In the genomic region with DNA sequence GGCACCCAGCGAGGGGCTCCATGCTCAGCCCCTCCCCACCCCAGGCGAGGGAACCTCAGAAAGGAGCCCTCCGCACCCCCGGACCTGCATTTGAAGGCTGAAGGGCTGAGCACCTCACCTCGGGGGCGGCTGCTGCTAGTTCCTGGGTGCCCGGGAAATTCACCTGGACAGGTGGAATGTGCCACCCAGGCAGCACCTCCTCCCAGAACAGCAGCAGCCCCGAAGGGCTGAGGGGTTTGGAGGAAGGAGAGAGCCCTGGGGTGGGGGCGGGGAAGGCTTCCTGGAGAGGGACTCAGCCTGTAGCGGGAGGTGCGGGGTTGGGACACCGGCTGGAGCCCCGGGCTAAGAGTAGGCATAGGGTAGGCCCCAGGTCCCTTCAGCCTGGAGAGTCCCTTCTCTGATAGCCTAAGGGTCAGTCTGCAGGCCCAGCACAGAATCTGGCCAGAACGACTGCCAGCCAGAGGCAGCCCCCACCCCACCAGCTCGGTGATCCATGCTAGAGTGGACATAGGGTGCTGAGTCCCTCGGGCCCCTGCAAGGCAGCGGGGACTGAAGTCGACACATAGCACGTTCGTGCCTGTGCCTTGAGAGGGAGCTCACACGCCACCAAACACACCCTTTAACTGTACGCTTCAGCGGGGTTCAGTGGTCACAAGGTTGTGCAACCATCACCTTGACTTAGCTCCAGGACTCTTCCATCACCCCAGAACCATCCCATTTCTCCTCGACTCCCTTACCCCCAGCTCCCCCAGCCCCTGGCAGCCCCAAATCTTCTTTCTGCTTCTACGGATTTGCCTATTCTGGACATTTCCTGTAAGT, we compare ENCODE assay signal across 26 cellular contexts.
"Had no signal": no experiment of that assay in that cellular context is flagged by ENCODE, and none has a peak within 500 bp of the region (broad histone marks: within the 10 kb centered on the region; RNA-seq: fewer than 3 reads in every experiment).

No MANE protein-coding gene starts in this region.

- H3K9ac ChIP-seq: neural progenitor cell had no signal

- H3K36me3 ChIP-seq: neural progenitor cell, pancreas, spleen, thoracic aorta, transverse colon had no signal

- H3K4me1 ChIP-seq: neural progenitor cell, pancreas, transverse colon had no signal

- H3K79me2 ChIP-seq: hepatocyte had no signal

- DNase-seq: effector CD4-positive, alpha-beta T cell; endodermal cell; erythroblast; foreskin melanocyte; head of caudate nucleus; kidney; left colon; left ventricle myocardium superior; mesenchymal stem cell; midbrain; occipital lobe; stimulated activated CD4-positive, alpha-beta T cell treated with anti-CD3 and anti-CD28 coated beads, Interleukin-2, amount 100 ng/mL, for 24 hours; stimulated activated CD4-positive, alpha-beta T cell treated with anti-CD3 and anti-CD28 coated beads, Interleukin-4, amount 100 ng/mL, for 4 hours; stimulated activated naive B cell treated with anti-CD40 and anti-IgM and Interleukin-4, amounts not matched to agents 10 μg/mL and 1 μg/mL and 100 μg/mL, for 72 hours; stimulated activated naive CD8-positive, alpha-beta T cell treated with anti-CD3 and anti-CD28 coated beads, Interleukin-15, amount 100 ng/mL, for 72 hours; substantia nigra; transverse colon had no signal

- H3K4me2 ChIP-seq: hepatocyte, neural progenitor cell had no signal

- H3K27me3 ChIP-seq: hepatocyte, neural progenitor cell, pancreas had no signal

- FAIRE-seq: endothelial cell of umbilical vein, kidney, pancreas had no signal

- H3K4me3 ChIP-seq: coronary artery, hepatocyte, lung, neural progenitor cell, pancreas, spleen, thoracic aorta, transverse colon had no signal

- ATAC-seq: left colon; left ventricle myocardium superior; natural killer cell treated with Interleukin-12 subunit alpha and Interleukin-12 subunit beta and Interleukin-15 and Interleukin-18, amount 100 ng/mL, for 72 hours; pancreas; stimulated activated naive B cell treated with anti-CD40 and anti-IgM and Interleukin-4, amounts not matched to agents 10 μg/mL and 1 μg/mL and 100 μg/mL, for 72 hours; stimulated activated naive CD8-positive, alpha-beta T cell treated with anti-CD3 and anti-CD28 coated beads, Interleukin-15, amount 100 ng/mL, for 72 hours had no signal

- H2AFZ ChIP-seq: hepatocyte, neural progenitor cell had no signal

- H3K9me3 ChIP-seq: pancreas, spleen, thoracic aorta, transverse colon had no signal

- H3K27ac ChIP-seq: coronary artery, hepatocyte, neural progenitor cell, pancreas, spleen, thoracic aorta, transverse colon had no signal
